1 cellular context compared by ENCODE assay signal in the genomic region with DNA sequence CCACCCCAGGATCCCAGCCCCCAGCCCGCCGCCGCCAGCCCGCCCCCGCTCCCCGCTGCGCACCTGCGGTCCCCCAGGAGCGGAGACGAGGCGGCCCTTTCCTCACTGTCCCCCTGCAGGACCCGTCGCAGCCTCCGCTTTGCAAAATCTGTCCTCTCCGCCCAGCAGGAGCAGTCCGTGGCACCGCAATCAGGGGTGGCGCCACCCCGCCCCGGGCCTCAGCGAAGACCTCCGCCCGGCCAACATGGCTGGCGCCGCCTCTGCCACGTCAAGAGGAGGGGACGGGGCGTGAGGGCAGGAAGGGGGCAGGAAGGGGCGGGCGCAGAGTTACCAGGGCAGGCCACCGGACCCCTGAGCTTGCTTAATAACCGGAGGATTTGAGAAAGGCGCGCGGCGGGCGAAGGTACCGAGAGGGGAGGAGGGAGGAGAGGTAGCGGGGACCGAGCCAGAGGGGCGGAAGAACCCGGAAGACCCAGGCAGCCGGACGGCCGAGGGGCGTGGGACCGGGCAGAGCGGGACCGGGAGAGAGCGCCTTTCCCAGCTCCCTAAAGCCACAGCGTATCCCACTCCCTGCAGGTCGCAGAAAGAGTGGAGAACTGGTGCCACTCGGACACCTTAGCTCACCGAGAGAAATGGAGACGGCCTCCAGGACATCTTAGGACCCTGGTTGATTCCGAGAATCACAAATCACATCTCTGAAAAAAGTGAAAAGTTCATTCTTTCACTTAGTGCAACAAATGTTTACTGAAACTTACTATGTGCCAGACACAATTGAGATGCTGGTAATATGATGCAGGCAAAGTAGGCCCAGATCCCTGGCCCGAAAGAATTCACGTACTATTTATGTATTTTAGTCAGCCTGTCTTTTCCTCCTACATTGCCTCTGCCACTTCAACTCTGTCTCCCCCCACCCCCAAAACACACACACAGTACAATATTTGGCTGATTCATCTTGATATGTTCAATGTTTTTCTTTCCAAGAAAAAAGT.
TF ChIP-seq lines count a peak whose summit lies in the region.

A gene (minus strand): TSS at position 267 of the 989 bp plus-strand sequence. CDS start 7,117 bp downstream, outside the sequence.

TF ChIP-seq in HEK293, 187 proteins besides CTCF, POLR2A, EP300 and RAD21 (continued from another document and continues in another):
- TF ChIP-seq, protein P1, sequence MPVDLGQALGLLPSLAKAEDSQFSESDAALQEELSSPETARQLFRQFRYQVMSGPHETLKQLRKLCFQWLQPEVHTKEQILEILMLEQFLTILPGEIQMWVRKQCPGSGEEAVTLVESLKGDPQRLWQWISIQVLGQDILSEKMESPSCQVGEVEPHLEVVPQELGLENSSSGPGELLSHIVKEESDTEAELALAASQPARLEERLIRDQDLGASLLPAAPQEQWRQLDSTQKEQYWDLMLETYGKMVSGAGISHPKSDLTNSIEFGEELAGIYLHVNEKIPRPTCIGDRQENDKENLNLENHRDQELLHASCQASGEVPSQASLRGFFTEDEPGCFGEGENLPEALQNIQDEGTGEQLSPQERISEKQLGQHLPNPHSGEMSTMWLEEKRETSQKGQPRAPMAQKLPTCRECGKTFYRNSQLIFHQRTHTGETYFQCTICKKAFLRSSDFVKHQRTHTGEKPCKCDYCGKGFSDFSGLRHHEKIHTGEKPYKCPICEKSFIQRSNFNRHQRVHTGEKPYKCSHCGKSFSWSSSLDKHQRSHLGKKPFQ (tag by site-specific recombination; IDR thresholded peaks at IDR 0.05): no peak
- TF ChIP-seq, protein P2, sequence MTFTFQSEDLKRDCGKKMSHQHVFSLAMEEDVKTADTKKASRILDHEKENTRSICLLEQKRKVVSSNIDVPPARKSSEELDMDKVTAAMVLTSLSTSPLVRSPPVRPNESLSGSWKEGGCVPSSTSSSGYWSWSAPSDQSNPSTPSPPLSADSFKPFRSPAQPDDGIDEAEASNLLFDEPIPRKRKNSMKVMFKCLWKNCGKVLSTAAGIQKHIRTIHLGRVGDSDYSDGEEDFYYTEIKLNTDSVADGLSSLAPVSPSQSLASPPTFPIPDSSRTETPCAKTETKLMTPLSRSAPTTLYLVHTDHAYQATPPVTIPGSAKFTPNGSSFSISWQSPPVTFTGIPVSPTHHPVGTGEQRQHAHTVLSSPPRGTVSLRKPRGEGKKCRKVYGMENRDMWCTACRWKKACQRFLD (tag by site-specific recombination; IDR thresholded peaks at IDR 0.05): no peak
- peak; percentile 68 for TF ChIP-seq ZIC2 (tag by site-specific recombination; IDR thresholded peaks at IDR 0.05)
- TF ChIP-seq EGR2 (tag by site-specific recombination; IDR thresholded peaks at IDR 0.05; ENCODE audit: low read depth): peak; percentile 32; the same call in 1 of the 2 replicates
- TF ChIP-seq OVOL3 (tag by site-specific recombination; IDR thresholded peaks at IDR 0.05): no peak
- TF ChIP-seq ZNF416 (tag by site-specific recombination; IDR thresholded peaks at IDR 0.05): no peak
- no peak for TF ChIP-seq ZNF404 (tag by site-specific recombination; IDR thresholded peaks at IDR 0.05)
- TF ChIP-seq GLIS2 (tag by site-specific recombination; IDR thresholded peaks at IDR 0.05): peak; percentile 78
- peak; percentile 50 for TF ChIP-seq ZFHX2 (tag by site-specific recombination; conservative IDR thresholded peaks at IDR 0.05)
- peak; percentile 55; the same call in 1 of the 2 replicates for TF ChIP-seq KLF7 (tag by site-specific recombination; IDR thresholded peaks at IDR 0.05; ENCODE audit: borderline replicate concordance)
- peak; percentile 62 for TF ChIP-seq SP7 (tag by site-specific recombination; IDR thresholded peaks at IDR 0.05)
- no peak for TF ChIP-seq ZNF596 (tag by site-specific recombination; IDR thresholded peaks at IDR 0.05)
- TF ChIP-seq ZNF549 (tag by site-specific recombination; IDR thresholded peaks at IDR 0.05): no peak
- TF ChIP-seq, protein P3, sequence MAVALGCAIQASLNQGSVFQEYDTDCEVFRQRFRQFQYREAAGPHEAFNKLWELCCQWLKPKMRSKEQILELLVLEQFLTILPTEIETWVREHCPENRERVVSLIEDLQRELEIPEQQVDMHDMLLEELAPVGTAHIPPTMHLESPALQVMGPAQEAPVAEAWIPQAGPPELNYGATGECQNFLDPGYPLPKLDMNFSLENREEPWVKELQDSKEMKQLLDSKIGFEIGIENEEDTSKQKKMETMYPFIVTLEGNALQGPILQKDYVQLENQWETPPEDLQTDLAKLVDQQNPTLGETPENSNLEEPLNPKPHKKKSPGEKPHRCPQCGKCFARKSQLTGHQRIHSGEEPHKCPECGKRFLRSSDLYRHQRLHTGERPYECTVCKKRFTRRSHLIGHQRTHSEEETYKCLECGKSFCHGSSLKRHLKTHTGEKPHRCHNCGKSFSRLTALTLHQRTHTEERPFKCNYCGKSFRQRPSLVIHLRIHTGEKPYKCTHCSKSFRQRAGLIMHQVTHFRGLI (tag by site-specific recombination; IDR thresholded peaks at IDR 0.05): no peak
- TF ChIP-seq ZNF624 (tag by site-specific recombination; IDR thresholded peaks at IDR 0.05): no peak
- TF ChIP-seq ZNF394 (tag by site-specific recombination; IDR thresholded peaks at IDR 0.05; ENCODE audit: borderline replicate concordance): peak; percentile 39; the same call in 1 of the 2 replicates
- TF ChIP-seq SP2 (tag by site-specific recombination; IDR thresholded peaks at IDR 0.05): peak; percentile 89
- no peak for TF ChIP-seq ZNF391 (tag by site-specific recombination; IDR thresholded peaks at IDR 0.05; ENCODE audit: borderline replicate concordance, low read depth)
- TF ChIP-seq ZNF654 (tag by site-specific recombination; IDR thresholded peaks at IDR 0.05; ENCODE audit: low read depth): no peak
- TF ChIP-seq MYNN (tag by site-specific recombination; IDR thresholded peaks at IDR 0.05; ENCODE audit: borderline replicate concordance): no peak
- peak; percentile 82 for TF ChIP-seq ZNF341 (tag by site-specific recombination; IDR thresholded peaks at IDR 0.05; ENCODE audit: low read depth)
- TF ChIP-seq ZNF530 (tag by site-specific recombination; IDR thresholded peaks at IDR 0.05; ENCODE audit: low read depth): no peak
- no peak for TF ChIP-seq YY2 (tag by site-specific recombination; IDR thresholded peaks at IDR 0.05)
- TF ChIP-seq, protein P4, sequence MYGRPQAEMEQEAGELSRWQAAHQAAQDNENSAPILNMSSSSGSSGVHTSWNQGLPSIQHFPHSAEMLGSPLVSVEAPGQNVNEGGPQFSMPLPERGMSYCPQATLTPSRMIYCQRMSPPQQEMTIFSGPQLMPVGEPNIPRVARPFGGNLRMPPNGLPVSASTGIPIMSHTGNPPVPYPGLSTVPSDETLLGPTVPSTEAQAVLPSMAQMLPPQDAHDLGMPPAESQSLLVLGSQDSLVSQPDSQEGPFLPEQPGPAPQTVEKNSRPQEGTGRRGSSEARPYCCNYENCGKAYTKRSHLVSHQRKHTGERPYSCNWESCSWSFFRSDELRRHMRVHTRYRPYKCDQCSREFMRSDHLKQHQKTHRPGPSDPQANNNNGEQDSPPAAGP (tag by site-specific recombination; IDR thresholded peaks at IDR 0.05): peak; percentile 76; the same call in 1 of the 2 replicates
- TF ChIP-seq, protein P5, sequence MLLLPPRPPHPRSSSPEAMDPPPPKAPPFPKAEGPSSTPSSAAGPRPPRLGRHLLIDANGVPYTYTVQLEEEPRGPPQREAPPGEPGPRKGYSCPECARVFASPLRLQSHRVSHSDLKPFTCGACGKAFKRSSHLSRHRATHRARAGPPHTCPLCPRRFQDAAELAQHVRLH (tag by site-specific recombination; IDR thresholded peaks at IDR 0.05): no peak
- no peak for TF ChIP-seq ZNF23 (tag by site-specific recombination; IDR thresholded peaks at IDR 0.05; ENCODE audit: borderline replicate concordance)
- no peak; the same call in 1 of the 2 replicates for TF ChIP-seq MZF1 (tag by site-specific recombination; IDR thresholded peaks at IDR 0.05; ENCODE audit: borderline replicate concordance)
- no peak for TF ChIP-seq ZNF423 (tag by site-specific recombination; IDR thresholded peaks at IDR 0.05)
- peak; percentile 86 for TF ChIP-seq KLF8 (tag by site-specific recombination; IDR thresholded peaks at IDR 0.05)
- no peak for TF ChIP-seq ZNF112 (tag by site-specific recombination; IDR thresholded peaks at IDR 0.05)
- no peak for TF ChIP-seq GLI2 (tag by site-specific recombination; IDR thresholded peaks at IDR 0.05; ENCODE audit: borderline replicate concordance, low read depth)
- no peak for TF ChIP-seq ZNF138 (tag by site-specific recombination; IDR thresholded peaks at IDR 0.05; ENCODE audit: borderline replicate concordance)
- TF ChIP-seq ZNF248 (tag by site-specific recombination; IDR thresholded peaks at IDR 0.05): no peak
- TF ChIP-seq ZNF132 (tag by site-specific recombination; IDR thresholded peaks at IDR 0.05; ENCODE audit: borderline replicate concordance): no peak
- no peak for TF ChIP-seq ZNF626 (tag by site-specific recombination; IDR thresholded peaks at IDR 0.05)
- TF ChIP-seq, protein P6, sequence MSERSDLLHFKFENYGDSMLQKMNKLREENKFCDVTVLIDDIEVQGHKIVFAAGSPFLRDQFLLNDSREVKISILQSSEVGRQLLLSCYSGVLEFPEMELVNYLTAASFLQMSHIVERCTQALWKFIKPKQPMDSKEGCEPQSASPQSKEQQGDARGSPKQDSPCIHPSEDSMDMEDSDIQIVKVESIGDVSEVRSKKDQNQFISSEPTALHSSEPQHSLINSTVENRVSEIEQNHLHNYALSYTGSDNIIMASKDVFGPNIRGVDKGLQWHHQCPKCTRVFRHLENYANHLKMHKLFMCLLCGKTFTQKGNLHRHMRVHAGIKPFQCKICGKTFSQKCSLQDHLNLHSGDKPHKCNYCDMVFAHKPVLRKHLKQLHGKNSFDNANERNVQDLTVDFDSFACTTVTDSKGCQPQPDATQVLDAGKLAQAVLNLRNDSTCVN (tag by site-specific recombination; optimal IDR thresholded peaks at IDR 0.05): peak; percentile 56
- TF ChIP-seq, protein P7, sequence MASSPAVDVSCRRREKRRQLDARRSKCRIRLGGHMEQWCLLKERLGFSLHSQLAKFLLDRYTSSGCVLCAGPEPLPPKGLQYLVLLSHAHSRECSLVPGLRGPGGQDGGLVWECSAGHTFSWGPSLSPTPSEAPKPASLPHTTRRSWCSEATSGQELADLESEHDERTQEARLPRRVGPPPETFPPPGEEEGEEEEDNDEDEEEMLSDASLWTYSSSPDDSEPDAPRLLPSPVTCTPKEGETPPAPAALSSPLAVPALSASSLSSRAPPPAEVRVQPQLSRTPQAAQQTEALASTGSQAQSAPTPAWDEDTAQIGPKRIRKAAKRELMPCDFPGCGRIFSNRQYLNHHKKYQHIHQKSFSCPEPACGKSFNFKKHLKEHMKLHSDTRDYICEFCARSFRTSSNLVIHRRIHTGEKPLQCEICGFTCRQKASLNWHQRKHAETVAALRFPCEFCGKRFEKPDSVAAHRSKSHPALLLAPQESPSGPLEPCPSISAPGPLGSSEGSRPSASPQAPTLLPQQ (tag by site-specific recombination; IDR thresholded peaks at IDR 0.05): peak; percentile 43; the same call in 1 of the 2 replicates
- TF ChIP-seq, protein P8, sequence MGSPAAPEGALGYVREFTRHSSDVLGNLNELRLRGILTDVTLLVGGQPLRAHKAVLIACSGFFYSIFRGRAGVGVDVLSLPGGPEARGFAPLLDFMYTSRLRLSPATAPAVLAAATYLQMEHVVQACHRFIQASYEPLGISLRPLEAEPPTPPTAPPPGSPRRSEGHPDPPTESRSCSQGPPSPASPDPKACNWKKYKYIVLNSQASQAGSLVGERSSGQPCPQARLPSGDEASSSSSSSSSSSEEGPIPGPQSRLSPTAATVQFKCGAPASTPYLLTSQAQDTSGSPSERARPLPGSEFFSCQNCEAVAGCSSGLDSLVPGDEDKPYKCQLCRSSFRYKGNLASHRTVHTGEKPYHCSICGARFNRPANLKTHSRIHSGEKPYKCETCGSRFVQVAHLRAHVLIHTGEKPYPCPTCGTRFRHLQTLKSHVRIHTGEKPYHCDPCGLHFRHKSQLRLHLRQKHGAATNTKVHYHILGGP (tag by site-specific recombination; IDR thresholded peaks at IDR 0.05): no peak
- TF ChIP-seq GFI1B (tag by site-specific recombination; IDR thresholded peaks at IDR 0.05): no peak
- no peak for TF ChIP-seq ZNF24 (tag by site-specific recombination; IDR thresholded peaks at IDR 0.05)
- no peak for TF ChIP-seq ZNF585B (tag by site-specific recombination; IDR thresholded peaks at IDR 0.05)
- no peak for TF ChIP-seq ZNF146 (tag by site-specific recombination; IDR thresholded peaks at IDR 0.05)
- TF ChIP-seq ZBTB8A (tag by site-specific recombination; IDR thresholded peaks at IDR 0.05): peak; percentile 92
- peak; percentile 83 for TF ChIP-seq ZNF501 (tag by site-specific recombination; IDR thresholded peaks at IDR 0.05)
- TF ChIP-seq, protein P9, sequence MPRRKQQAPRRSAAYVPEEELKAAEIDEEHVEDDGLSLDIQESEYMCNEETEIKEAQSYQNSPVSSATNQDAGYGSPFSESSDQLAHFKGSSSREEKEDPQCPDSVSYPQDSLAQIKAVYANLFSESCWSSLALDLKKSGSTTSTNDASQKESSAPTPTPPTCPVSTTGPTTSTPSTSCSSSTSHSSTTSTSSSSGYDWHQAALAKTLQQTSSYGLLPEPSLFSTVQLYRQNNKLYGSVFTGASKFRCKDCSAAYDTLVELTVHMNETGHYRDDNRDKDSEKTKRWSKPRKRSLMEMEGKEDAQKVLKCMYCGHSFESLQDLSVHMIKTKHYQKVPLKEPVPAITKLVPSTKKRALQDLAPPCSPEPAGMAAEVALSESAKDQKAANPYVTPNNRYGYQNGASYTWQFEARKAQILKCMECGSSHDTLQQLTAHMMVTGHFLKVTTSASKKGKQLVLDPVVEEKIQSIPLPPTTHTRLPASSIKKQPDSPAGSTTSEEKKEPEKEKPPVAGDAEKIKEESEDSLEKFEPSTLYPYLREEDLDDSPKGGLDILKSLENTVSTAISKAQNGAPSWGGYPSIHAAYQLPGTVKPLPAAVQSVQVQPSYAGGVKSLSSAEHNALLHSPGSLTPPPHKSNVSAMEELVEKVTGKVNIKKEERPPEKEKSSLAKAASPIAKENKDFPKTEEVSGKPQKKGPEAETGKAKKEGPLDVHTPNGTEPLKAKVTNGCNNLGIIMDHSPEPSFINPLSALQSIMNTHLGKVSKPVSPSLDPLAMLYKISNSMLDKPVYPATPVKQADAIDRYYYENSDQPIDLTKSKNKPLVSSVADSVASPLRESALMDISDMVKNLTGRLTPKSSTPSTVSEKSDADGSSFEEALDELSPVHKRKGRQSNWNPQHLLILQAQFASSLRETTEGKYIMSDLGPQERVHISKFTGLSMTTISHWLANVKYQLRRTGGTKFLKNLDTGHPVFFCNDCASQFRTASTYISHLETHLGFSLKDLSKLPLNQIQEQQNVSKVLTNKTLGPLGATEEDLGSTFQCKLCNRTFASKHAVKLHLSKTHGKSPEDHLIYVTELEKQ (tag by site-specific recombination; IDR thresholded peaks at IDR 0.05; ENCODE audit: borderline replicate concordance): no peak
- TF ChIP-seq, protein P10, sequence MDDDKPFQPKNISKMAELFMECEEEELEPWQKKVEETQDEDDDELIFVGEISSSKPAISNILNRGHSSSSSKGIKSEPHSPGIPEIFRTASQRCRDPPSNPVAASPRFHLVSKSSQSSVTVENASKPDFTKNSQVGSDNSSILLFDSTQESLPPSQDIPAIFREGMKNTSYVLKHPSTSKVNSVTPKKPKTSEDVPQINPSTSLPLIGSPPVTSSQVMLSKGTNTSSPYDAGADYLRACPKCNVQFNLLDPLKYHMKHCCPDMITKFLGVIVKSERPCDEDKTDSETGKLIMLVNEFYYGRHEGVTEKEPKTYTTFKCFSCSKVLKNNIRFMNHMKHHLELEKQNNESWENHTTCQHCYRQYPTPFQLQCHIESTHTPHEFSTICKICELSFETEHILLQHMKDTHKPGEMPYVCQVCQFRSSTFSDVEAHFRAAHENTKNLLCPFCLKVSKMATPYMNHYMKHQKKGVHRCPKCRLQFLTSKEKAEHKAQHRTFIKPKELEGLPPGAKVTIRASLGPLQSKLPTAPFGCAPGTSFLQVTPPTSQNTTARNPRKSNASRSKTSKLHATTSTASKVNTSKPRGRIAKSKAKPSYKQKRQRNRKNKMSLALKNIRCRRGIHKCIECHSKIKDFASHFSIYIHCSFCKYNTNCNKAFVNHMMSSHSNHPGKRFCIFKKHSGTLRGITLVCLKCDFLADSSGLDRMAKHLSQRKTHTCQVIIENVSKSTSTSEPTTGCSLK (tag by site-specific recombination; IDR thresholded peaks at IDR 0.05): no peak
